29 cellular contexts compared by ENCODE assay signal in genomic region chr21:35732788-35733187, GRCh38.
"Had no signal": no experiment of that assay in that cellular context is flagged by ENCODE, and none has a peak within 500 bp of the region (broad histone marks: within the 10 kb centered on the region; RNA-seq: fewer than 3 reads in every experiment).

No MANE protein-coding gene starts in this region.

- H3K9me3 Mint-ChIP-seq: activated CD4-positive, alpha-beta memory T cell treated with anti-CD3 and anti-CD28 coated beads for 36 hours; activated CD4-positive, alpha-beta T cell treated with anti-CD3 and anti-CD28 coated beads, Interleukin-2, amount 10 ng/mL, durations not matched to agents 7 days and 5 days; activated naive CD4-positive, alpha-beta T cell treated with anti-CD3 and anti-CD28 coated beads for 36 hours; activated T-helper 17 cell treated with anti-CD3 and anti-CD28 coated beads, Interleukin-2, amount 50 U/mL, for 72 hours; T-cell had no signal

- H3K27ac ChIP-seq: SK-N-MC had no signal

- H3K36me3 Mint-ChIP-seq: activated CD4-positive, alpha-beta memory T cell treated with anti-CD3 and anti-CD28 coated beads for 36 hours; activated naive CD8-positive, alpha-beta T cell; brain; T-cell had no signal

- H3K4me1 Mint-ChIP-seq: activated CD4-positive, alpha-beta T cell treated with anti-CD3 and anti-CD28 coated beads, Interleukin-2, amount 10 ng/mL, durations not matched to agents 7 days and 5 days; activated T-helper 17 cell treated with anti-CD3 and anti-CD28 coated beads, Interleukin-2, amount 50 U/mL, for 72 hours; brain; T-cell had no signal

- H3K27ac Mint-ChIP-seq: activated CD4-positive, alpha-beta memory T cell treated with anti-CD3 and anti-CD28 coated beads for 36 hours; activated CD4-positive, alpha-beta T cell treated with anti-CD3 and anti-CD28 coated beads, Interleukin-2, amount 10 ng/mL, durations not matched to agents 7 days and 5 days; activated naive CD4-positive, alpha-beta T cell treated with anti-CD3 and anti-CD28 coated beads for 36 hours; activated naive CD8-positive, alpha-beta T cell; activated T-helper 17 cell treated with anti-CD3 and anti-CD28 coated beads, Interleukin-2, amount 50 U/mL, for 72 hours; brain; T-cell had no signal

- H3K4me3 ChIP-seq: SK-N-MC had no signal

- DNase-seq: activated CD4-positive, alpha-beta memory T cell treated with anti-CD3 and anti-CD28 coated beads for 36 hours; activated CD4-positive, alpha-beta T cell treated with anti-CD3 and anti-CD28 coated beads, Interleukin-2, amount 10 ng/mL, durations not matched to agents 7 days and 5 days; activated CD4-positive, CD25-positive, alpha-beta regulatory T cell; activated CD8-positive, alpha-beta memory T cell treated with anti-CD3 and anti-CD28 coated beads for 24 hours; activated gamma-delta T cell; activated naive CD4-positive, alpha-beta T cell treated with anti-CD3 and anti-CD28 coated beads for 36 hours; activated T-cell treated with anti-CD3 and anti-CD28 coated beads for 4 hours; activated T-cell treated with anti-CD3 and anti-CD28 coated beads, Interleukin-2, amount 50 U/mL, for 48 hours; amygdala; caudate nucleus; MM.1S; NCI-H1105; NCI-H1436; NCI-H1694 treated with DMSO at 0.1 percent for 48 hours; NCI-H2081; NCI-H510A treated with DMSO at 0.1 percent for 48 hours; NCI-H69; NK-92 treated with Interleukin-12 subunit alpha and Interleukin-12 subunit beta, amount 100 ng/mL, for 24 hours; SIG-M5; T-cell; T-helper 2 cell; T1000 had no signal

- H3K4me3 Mint-ChIP-seq: activated CD4-positive, alpha-beta memory T cell treated with anti-CD3 and anti-CD28 coated beads for 36 hours; activated CD4-positive, alpha-beta T cell treated with anti-CD3 and anti-CD28 coated beads, Interleukin-2, amount 10 ng/mL, durations not matched to agents 7 days and 5 days; activated naive CD4-positive, alpha-beta T cell treated with anti-CD3 and anti-CD28 coated beads for 36 hours; activated naive CD8-positive, alpha-beta T cell; activated T-helper 17 cell treated with anti-CD3 and anti-CD28 coated beads, Interleukin-2, amount 50 U/mL, for 72 hours; brain; T-cell had no signal

- H3K27me3 Mint-ChIP-seq: brain had no signal

- FAIRE-seq: astrocyte, RCC 7860, TTC549 had no signal
